ENCODE assay signal across 28 cellular contexts in the genomic region with DNA sequence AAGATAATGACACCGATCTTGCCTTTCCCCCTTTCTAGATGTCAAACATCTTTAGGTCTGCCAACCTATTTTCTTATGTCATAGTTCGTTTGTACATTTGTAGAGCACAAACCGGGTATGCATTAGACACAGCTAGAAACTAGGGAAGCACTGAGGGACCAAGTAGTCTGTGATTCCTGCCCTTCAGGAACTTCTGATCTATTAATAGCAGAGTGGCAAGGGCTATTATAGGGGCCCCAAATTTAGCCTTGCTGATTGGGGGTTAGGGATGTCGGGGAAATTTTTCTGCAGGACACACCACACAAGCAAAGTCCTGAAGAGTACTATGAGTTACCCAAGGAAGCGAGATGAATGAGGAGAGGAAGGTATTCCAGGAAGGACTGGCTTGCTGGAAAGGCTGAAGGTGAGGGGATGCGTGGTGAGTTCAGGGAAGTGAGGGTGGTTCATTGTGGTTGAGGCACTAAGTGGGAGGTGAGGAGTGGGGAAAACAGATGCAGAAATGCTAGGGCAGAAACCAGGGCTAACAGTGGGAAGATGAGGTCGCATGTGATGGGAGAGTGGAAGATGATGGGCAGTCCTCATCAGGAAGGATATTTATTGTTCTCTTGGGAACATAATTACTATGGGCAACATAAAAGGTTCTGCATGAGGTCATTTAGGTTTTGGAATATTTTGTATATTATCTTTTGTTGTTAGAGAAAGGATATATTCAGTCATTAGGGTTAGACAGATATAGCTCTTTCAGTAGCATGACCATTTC.
DNase-seq lines count a peak whose midpoint lies in the region; ATAC-seq and TF ChIP-seq lines count a peak whose summit lies in the region.
"Had no signal": no experiment of that assay in that cellular context is flagged by ENCODE, and none has a peak within 500 bp of the region (broad histone marks: within the 10 kb centered on the region; RNA-seq: fewer than 3 reads in every experiment).

No MANE protein-coding gene starts in this region.

- peaks cover 0 to 4% of the 10 kb centered on the region in 2 experiments; a peak in 1 of 4 replicates for H3K4me1 Mint-ChIP-seq in H9
- peaks cover 9% of the 10 kb centered on the region for H3K4me1 Mint-ChIP-seq in activated naive CD8-positive, alpha-beta T cell treated with anti-CD3 and anti-CD28 coated beads, Interleukin-2, amount 50 U/mL, for 24 hours
- H3K4me1 Mint-ChIP-seq: activated CD4-positive, alpha-beta memory T cell treated with anti-CD3 and anti-CD28 coated beads, Interleukin-2, amount 10 ng/mL, durations not matched to agents 7 days and 5 days had no signal

- no peak overlapping the region for H2AK5ac ChIP-seq in H9 (ENCODE audit: insufficient read length, low read length)
- peak overlapping the region; percentile 100 for H2AK5ac ChIP-seq in IMR-90 (ENCODE audit: low read depth, low read length)

- intact Hi-C loops in IMR-90 (cut with micrococcal nuclease) (loop anchor here (1.0 kb wide), 1 partner anchor 86 kb away; no protein-coding TSS in a partner anchor), tibial artery (cut with DNase I; ENCODE audit: low total_unique reads) (no loop called here)

- H3K23ac ChIP-seq in H9 (ENCODE audit: insufficient read length, low read depth, low read length): no peak overlapping the region
- H3K23ac ChIP-seq in IMR-90 (ENCODE audit: low read depth, low read length): peak overlapping the region; percentile 70

- peak overlapping the region in 1 of 3 experiments; percentile 2; a peak in 2 of 7 replicates for H3K27ac Mint-ChIP-seq in H9
- H3K27ac Mint-ChIP-seq in activated naive CD8-positive, alpha-beta T cell treated with anti-CD3 and anti-CD28 coated beads, Interleukin-2, amount 50 U/mL, for 24 hours: no peak overlapping the region
- H3K27ac Mint-ChIP-seq: activated CD4-positive, alpha-beta memory T cell treated with anti-CD3 and anti-CD28 coated beads, Interleukin-2, amount 10 ng/mL, durations not matched to agents 7 days and 5 days; activated naive CD4-positive, alpha-beta T cell treated with anti-CD3 and anti-CD28 coated beads for 36 hours; activated T-helper 1 cell treated with anti-CD3 and anti-CD28 coated beads, Interleukin-12 subunit alpha, Interleukin-12 subunit beta, Interleukin-2, Interleukin-4 antibody, amounts not matched to agents 30 ng/mL and 10 ng/mL and 1 ng/mL, durations not matched to agents 14 hours and 24 hours and 36 hours; stimulated activated naive CD8-positive, alpha-beta T cell treated with anti-CD3 and anti-CD28 coated beads, Interleukin-15, Interleukin-2, amounts not matched to agents 100 ng/mL and 50 ng/mL, for 24 hours had no signal

- H2BK15ac ChIP-seq in H9 (ENCODE audit: low read depth, low read length) (no peak overlapping the region; the same call in 1 of the 2 replicates), IMR-90 (ENCODE audit: low read depth, low read length) (peak overlapping the region; percentile 98)

- H4K20me1 ChIP-seq in H9 (ENCODE audit: control insufficient read depth, insufficient read depth, insufficient read length): no peaks in the 10 kb centered on the region
- no peaks in the 10 kb centered on the region for H4K20me1 ChIP-seq in IMR-90 (ENCODE audit: insufficient read depth, low read length)
- H4K20me1 ChIP-seq in hepatocyte (ENCODE audit: insufficient read depth, poor library complexity, severe bottlenecking): no peaks in the 10 kb centered on the region

- no CpG with 5 or more reads among the region's 7 CpGs for WGBS in H9 (ENCODE audit: extremely low coverage, insufficient read length, low lambda C conversion rate)
- 100% methylated on average over 3 of the region's 7 CpGs; no CpG with 5 or more reads in 1 of the 2 experiments for WGBS in IMR-90 (ENCODE audit: extremely low coverage in 2 of 2, insufficient read length in 1 of 2), 2 experiments
- 94% methylated on average over 7 of the region's 7 CpGs for WGBS in hepatocyte (ENCODE audit: low lambda C conversion rate, missing lambda C conversion rate)

- no peak overlapping the region for H3K56ac ChIP-seq in H9 (ENCODE audit: insufficient read length, low read depth, low read length)
- H3K56ac ChIP-seq in IMR-90 (ENCODE audit: extremely low read depth, insufficient read depth, low read length): no peak overlapping the region

- H4K91ac ChIP-seq in H9 (ENCODE audit: insufficient read length, low read depth, low read length) (no peak overlapping the region), IMR-90 (ENCODE audit: insufficient read depth, low read depth, low read length) (peak overlapping the region; percentile 94)

- no TSS peak for BruUV-seq in IMR-90 (replicated peaks; lab: Mats Ljungman, UMichigan)

- H4K5ac ChIP-seq in H9 (ENCODE audit: insufficient read length, low read depth, low read length) (no peak overlapping the region), IMR-90 (ENCODE audit: low read depth, low read length) (peak overlapping the region; percentile 81)

- H2BK5ac ChIP-seq in H9 (ENCODE audit: insufficient read length, low read length) (no peak overlapping the region), IMR-90 (ENCODE audit: low read depth, low read length, poor library complexity, severe bottlenecking) (peak overlapping the region; percentile 88)

- no peak for ATAC-seq in IMR-90 (ENCODE audit: low read depth)
- no peak for ATAC-seq in activated naive CD8-positive, alpha-beta T cell treated with anti-CD3 and anti-CD28 coated beads, Interleukin-2, amount 50 U/mL, for 24 hours
- no peak for ATAC-seq in GM21529 (IDR thresholded peaks at IDR 0.05; ENCODE audit: unreplicated experiment)
- ATAC-seq: pancreas, PC-3 had no signal

- CTCF ChIA-PET in IMR-90 (lab: Yijun Ruan, JAX): interaction anchor here (1.2 kb wide), 1 partner anchor 119 kb away, joined by 3 read pairs; no protein-coding TSS in a partner anchor

- no peak for TF ChIP-seq CTCF in H9 (conservative IDR thresholded peaks at IDR 0.05)
- no peak for TF ChIP-seq CTCF in IMR-90 (conservative IDR thresholded peaks at IDR 0.05; ENCODE audit: low read depth, low read length)
- TF ChIP-seq CTCF in hepatocyte (IDR thresholded peaks at IDR 0.05; ENCODE audit: poor library complexity): no peak
- no peak for TF ChIP-seq CTCF in tibial artery (IDR thresholded peaks at IDR 0.05)

- H3K9me3 ChIP-seq in H9 (ENCODE audit: control insufficient read depth, low read depth, low read length) (no peaks in the 10 kb centered on the region), IMR-90 (ENCODE audit: control insufficient read depth, insufficient read depth, low read length) (no peaks in the 10 kb centered on the region), hepatocyte (ENCODE audit: low read depth) (no peaks in the 10 kb centered on the region), tibial artery (no peaks in the 10 kb centered on the region)
- H3K9me3 ChIP-seq: adrenal gland, pancreas, testis had no signal

- no peaks in the 10 kb centered on the region for H3K9me2 ChIP-seq in hepatocyte (replicated peaks; ENCODE audit: insufficient read depth)

- DNase-seq in H9: no peak
- DNase-seq in IMR-90: no peak
- no peak for DNase-seq in hepatocyte (ENCODE audit: low spot score)
- DNase-seq in tibial artery: no peak
- no peak for DNase-seq in activated naive CD8-positive, alpha-beta T cell treated with anti-CD3 and anti-CD28 coated beads, Interleukin-2, amount 50 U/mL, for 24 hours
- DNase-seq in NK-92 treated with Interleukin-12 subunit alpha and Interleukin-12 subunit beta, amount 100 ng/mL, for 24 hours (lab: John Stamatoyannopoulos, UW): no peak
- DNase-seq: activated CD4-positive, alpha-beta memory T cell treated with anti-CD3 and anti-CD28 coated beads, Interleukin-2, amount 10 ng/mL, durations not matched to agents 7 days and 5 days; activated CD4-positive, alpha-beta T cell treated with anti-CD3 and anti-CD28 coated beads for 1 hour; activated CD8-positive, alpha-beta memory T cell treated with anti-CD3 and anti-CD28 coated beads, Interleukin-2, amount 50 U/mL, for 48 hours; activated naive CD4-positive, alpha-beta T cell treated with anti-CD3 and anti-CD28 coated beads for 36 hours; adrenal gland; C1 segment of cervical spinal cord; H7; hypothalamus; MM.1S; NCI-H1105 treated with DMSO at 0.1 percent for 48 hours; NCI-H1930; NCI-H2171 treated with DMSO at 0.1 percent for 48 hours; NCI-H510A; pancreas; PC-3; stimulated activated CD8-positive, alpha-beta memory T cell treated with anti-CD3 and anti-CD28 coated beads, Interleukin-4, amount 100 ng/mL, for 48 hours; testis had no signal

- no peak for TF ChIP-seq POLR2A in IMR-90 (IDR thresholded peaks at IDR 0.05; ENCODE audit: low read depth, low read length)

- no peak overlapping the region for H3K4ac ChIP-seq in H9 (ENCODE audit: low read depth, low read length)
- H3K4ac ChIP-seq in IMR-90 (ENCODE audit: low read depth, low read length): peak overlapping the region; percentile 97

- H2BK20ac ChIP-seq in H9 (ENCODE audit: low read depth, low read length, poor library complexity, severe bottlenecking) (no peak overlapping the region), IMR-90 (ENCODE audit: low read depth, low read length) (peak overlapping the region; percentile 97)

- H4K8ac ChIP-seq in H9 (replicated peaks; ENCODE audit: insufficient read length, low read depth, low read length) (no peak overlapping the region), IMR-90 (ENCODE audit: low read depth in 2 of 2, low read length in 2 of 2) (peak overlapping the region; percentile 78 to 92)

- H3T11ph ChIP-seq in H9 (ENCODE audit: low read length): no peak overlapping the region

- no peak for TF ChIP-seq RAD21 in IMR-90 (IDR thresholded peaks at IDR 0.05; ENCODE audit: low read length)

- H3K27ac ChIP-seq in H9 (ENCODE audit: insufficient read length, low read depth, low read length) (no peak overlapping the region), IMR-90 (ENCODE audit: insufficient read depth, low read length) (peak overlapping the region; percentile 83), hepatocyte (peak overlapping the region; percentile 73), tibial artery (peak overlapping the region; percentile 82 to 87)
- H3K27ac ChIP-seq: adrenal gland, testis had no signal

- H3K23me2 ChIP-seq in H9 (ENCODE audit: insufficient read length, low read depth, low read length, poor library complexity, severe bottlenecking): no peaks in the 10 kb centered on the region

- H3K27me3 Mint-ChIP-seq in H9 (ENCODE audit: low read depth): no peaks in the 10 kb centered on the region
- no peaks in the 10 kb centered on the region for H3K27me3 Mint-ChIP-seq in activated naive CD8-positive, alpha-beta T cell treated with anti-CD3 and anti-CD28 coated beads, Interleukin-2, amount 50 U/mL, for 24 hours
- H3K27me3 Mint-ChIP-seq: activated CD4-positive, alpha-beta memory T cell treated with anti-CD3 and anti-CD28 coated beads, Interleukin-2, amount 10 ng/mL, durations not matched to agents 7 days and 5 days; stimulated activated naive CD8-positive, alpha-beta T cell treated with anti-CD3 and anti-CD28 coated beads, Interleukin-15, Interleukin-2, amounts not matched to agents 100 ng/mL and 50 ng/mL, for 24 hours had no signal

- H3K14ac ChIP-seq in H9 (ENCODE audit: insufficient read depth, low read length) (peak overlapping the region; percentile 55; the same call in 1 of the 2 replicates), IMR-90 (replicated peaks; ENCODE audit: low read depth, low read length) (peak overlapping the region; percentile 91)

- in situ Hi-C loops in IMR-90 (cut with MboI; ENCODE audit: low sequenced_read_pairs): loop anchor here (25.0 kb wide), 1 partner anchor 100 kb away; no protein-coding TSS in a partner anchor

- H3K4me3 ChIP-seq in IMR-90 (ENCODE audit: insufficient read depth, low read depth, low read length) (no peak overlapping the region), hepatocyte (no peak overlapping the region), tibial artery (no peak overlapping the region)
- H3K4me3 ChIP-seq: pancreas, testis had no signal

- no peak overlapping the region for H2AFZ ChIP-seq in H9 (ENCODE audit: low read length)
- peak overlapping the region; percentile 4 for H2AFZ ChIP-seq in IMR-90 (replicated peaks; ENCODE audit: low read length, poor library complexity)
- H2AFZ ChIP-seq in hepatocyte: no peak overlapping the region

- H2BK120ac ChIP-seq in H9 (ENCODE audit: low read depth, low read length, poor library complexity, severe bottlenecking) (no peak overlapping the region), IMR-90 (ENCODE audit: low read depth, low read length) (peak overlapping the region; percentile 90)

- H3K4me1 ChIP-seq in H9 (ENCODE audit: insufficient read depth, low read length) (no peaks in the 10 kb centered on the region; the same call in 1 of the 2 replicates), IMR-90 (ENCODE audit: control insufficient read depth, insufficient read depth, low read length) (peaks cover 17% of the 10 kb centered on the region), hepatocyte (ENCODE audit: insufficient read depth) (peaks cover 9% of the 10 kb centered on the region), tibial artery (peaks cover 0 to 93% (median 21%) of the 10 kb centered on the region in 4 donors)

- no peak overlapping the region for H3K4me2 ChIP-seq in H9 (ENCODE audit: insufficient read depth, insufficient read length, low read length)
- no peak overlapping the region for H3K4me2 ChIP-seq in IMR-90 (ENCODE audit: low read depth, low read length)
- no peak overlapping the region for H3K4me2 ChIP-seq in hepatocyte

- H2BK12ac ChIP-seq in H9 (ENCODE audit: insufficient read length, low read depth, low read length): no peak overlapping the region

- H3K9ac ChIP-seq in H9 (ENCODE audit: extremely low read depth, insufficient read length, low read length) (no peak overlapping the region), IMR-90 (ENCODE audit: low read depth, low read length) (no peak overlapping the region)

- no peak overlapping the region for H3K18ac ChIP-seq in H9 (ENCODE audit: insufficient read length, low read depth, low read length)
- H3K18ac ChIP-seq in IMR-90 (ENCODE audit: low read depth, low read length): peak overlapping the region; percentile 68

- peaks cover 9% of the 10 kb centered on the region for H3K9me1 ChIP-seq in IMR-90 (ENCODE audit: insufficient read depth, low read length)

- no peak overlapping the region for H3K4me3 Mint-ChIP-seq in H9
- H3K4me3 Mint-ChIP-seq in activated naive CD8-positive, alpha-beta T cell treated with anti-CD3 and anti-CD28 coated beads, Interleukin-2, amount 50 U/mL, for 24 hours: no peak overlapping the region
- H3K4me3 Mint-ChIP-seq: activated CD4-positive, alpha-beta memory T cell treated with anti-CD3 and anti-CD28 coated beads, Interleukin-2, amount 10 ng/mL, durations not matched to agents 7 days and 5 days; activated naive CD4-positive, alpha-beta T cell treated with anti-CD3 and anti-CD28 coated beads for 36 hours; activated T-helper 1 cell treated with anti-CD3 and anti-CD28 coated beads, Interleukin-12 subunit alpha, Interleukin-12 subunit beta, Interleukin-2, Interleukin-4 antibody, amounts not matched to agents 30 ng/mL and 10 ng/mL and 1 ng/mL, durations not matched to agents 14 hours and 24 hours and 36 hours; neural crest cell; stimulated activated naive CD8-positive, alpha-beta T cell treated with anti-CD3 and anti-CD28 coated beads, Interleukin-15, Interleukin-2, amounts not matched to agents 100 ng/mL and 50 ng/mL, for 24 hours had no signal

- dilution Hi-C loops in IMR-90 (cut with HindIII; ENCODE audit: low sequenced_read_pairs, unreplicated experiment): no loop called here

- no peaks in the 10 kb centered on the region for H3K27me3 ChIP-seq in H9 (ENCODE audit: insufficient read depth, low read length)
- H3K27me3 ChIP-seq in IMR-90 (ENCODE audit: control insufficient read depth, insufficient read depth, low read length): no peaks in the 10 kb centered on the region
- no peaks in the 10 kb centered on the region for H3K27me3 ChIP-seq in hepatocyte
- no peaks in the 10 kb centered on the region for H3K27me3 ChIP-seq in tibial artery
- H3K27me3 ChIP-seq: adrenal gland, brain microvascular endothelial cell, pancreas, testis had no signal

- no peaks in the 10 kb centered on the region for H3K36me3 Mint-ChIP-seq in H9 (ENCODE audit: insufficient read depth in 1 of 3, low read depth in 3 of 3)
- peaks cover 11% of the 10 kb centered on the region for H3K36me3 Mint-ChIP-seq in activated naive CD8-positive, alpha-beta T cell treated with anti-CD3 and anti-CD28 coated beads, Interleukin-2, amount 50 U/mL, for 24 hours (ENCODE audit: low read depth)

- POLR2A ChIA-PET in IMR-90 (lab: Charles Lee; ENCODE audit: unreplicated experiment): no interaction called here

- H3K36me3 ChIP-seq in IMR-90 (ENCODE audit: control insufficient read depth, insufficient read depth, low read length) (no peaks in the 10 kb centered on the region), hepatocyte (replicated peaks; ENCODE audit: insufficient read depth, low read depth) (no peaks in the 10 kb centered on the region), tibial artery (no peaks in the 10 kb centered on the region)
- H3K36me3 ChIP-seq: adrenal gland, brain microvascular endothelial cell, pancreas had no signal

- H3K9me3 Mint-ChIP-seq in H9: no peaks in the 10 kb centered on the region
- no peaks in the 10 kb centered on the region for H3K9me3 Mint-ChIP-seq in activated naive CD8-positive, alpha-beta T cell treated with anti-CD3 and anti-CD28 coated beads, Interleukin-2, amount 50 U/mL, for 24 hours
- H3K9me3 Mint-ChIP-seq: activated CD4-positive, alpha-beta memory T cell treated with anti-CD3 and anti-CD28 coated beads, Interleukin-2, amount 10 ng/mL, durations not matched to agents 7 days and 5 days; activated naive CD4-positive, alpha-beta T cell treated with anti-CD3 and anti-CD28 coated beads for 36 hours; activated T-helper 1 cell treated with anti-CD3 and anti-CD28 coated beads, Interleukin-12 subunit alpha, Interleukin-12 subunit beta, Interleukin-2, Interleukin-4 antibody, amounts not matched to agents 30 ng/mL and 10 ng/mL and 1 ng/mL, durations not matched to agents 14 hours and 24 hours and 36 hours; neural crest cell; stimulated activated naive CD8-positive, alpha-beta T cell treated with anti-CD3 and anti-CD28 coated beads, Interleukin-15, Interleukin-2, amounts not matched to agents 100 ng/mL and 50 ng/mL, for 24 hours had no signal

- H3K79me1 ChIP-seq in H9 (ENCODE audit: insufficient read depth, low read depth, low read length, poor library complexity, severe bottlenecking) (no peaks in the 10 kb centered on the region), IMR-90 (ENCODE audit: low read depth in 1 of 2, low read length in 2 of 2) (peaks cover 18 to 27% of the 10 kb centered on the region in 2 experiments)

- H2AK9ac ChIP-seq in IMR-90 (replicated peaks; ENCODE audit: low read depth, low read length, poor library complexity): no peak overlapping the region

- no peaks in the 10 kb centered on the region for H3K79me2 ChIP-seq in H9 (ENCODE audit: insufficient read depth, low read length)
- no peaks in the 10 kb centered on the region for H3K79me2 ChIP-seq in hepatocyte
